In the genomic region with DNA sequence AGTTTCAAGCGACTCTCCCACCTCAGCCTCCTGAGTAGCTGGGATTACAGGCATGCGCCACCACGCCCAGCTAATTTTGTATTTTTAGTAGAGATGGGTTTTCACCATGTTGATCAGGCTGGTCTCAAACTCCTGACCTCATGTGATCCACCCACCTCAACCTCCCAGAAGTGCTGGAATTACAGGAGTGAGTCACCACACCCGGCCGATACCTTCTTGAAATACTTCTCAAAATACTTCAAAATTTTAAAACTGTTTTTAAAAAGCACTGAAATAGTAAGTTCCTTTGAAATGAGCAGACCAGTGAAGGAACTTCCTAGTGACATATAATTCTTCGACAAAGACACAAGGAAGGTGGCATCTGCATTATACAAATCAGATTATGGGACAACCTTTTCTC, we compare ENCODE assay signal across 1 cellular context. TPM values are rescaled to one million over a fixed set of nuclear protein-coding genes. Genes with fewer than 3 reads are reported as not detected.
"Had no signal": no experiment of that assay in that cellular context is flagged by ENCODE, and none has a peak within 500 bp of the region (broad histone marks: within the 10 kb centered on the region; RNA-seq: fewer than 3 reads in every experiment).

No MANE protein-coding gene starts in this region.

RNA-seq across cellular contexts. Expression of a gene that starts 54.4 kb away (rescaled TPM):
- total RNA-seq: osteoblast had no signal
